Comparison of ENCODE assay signal across 11 cellular contexts in the genomic region with DNA sequence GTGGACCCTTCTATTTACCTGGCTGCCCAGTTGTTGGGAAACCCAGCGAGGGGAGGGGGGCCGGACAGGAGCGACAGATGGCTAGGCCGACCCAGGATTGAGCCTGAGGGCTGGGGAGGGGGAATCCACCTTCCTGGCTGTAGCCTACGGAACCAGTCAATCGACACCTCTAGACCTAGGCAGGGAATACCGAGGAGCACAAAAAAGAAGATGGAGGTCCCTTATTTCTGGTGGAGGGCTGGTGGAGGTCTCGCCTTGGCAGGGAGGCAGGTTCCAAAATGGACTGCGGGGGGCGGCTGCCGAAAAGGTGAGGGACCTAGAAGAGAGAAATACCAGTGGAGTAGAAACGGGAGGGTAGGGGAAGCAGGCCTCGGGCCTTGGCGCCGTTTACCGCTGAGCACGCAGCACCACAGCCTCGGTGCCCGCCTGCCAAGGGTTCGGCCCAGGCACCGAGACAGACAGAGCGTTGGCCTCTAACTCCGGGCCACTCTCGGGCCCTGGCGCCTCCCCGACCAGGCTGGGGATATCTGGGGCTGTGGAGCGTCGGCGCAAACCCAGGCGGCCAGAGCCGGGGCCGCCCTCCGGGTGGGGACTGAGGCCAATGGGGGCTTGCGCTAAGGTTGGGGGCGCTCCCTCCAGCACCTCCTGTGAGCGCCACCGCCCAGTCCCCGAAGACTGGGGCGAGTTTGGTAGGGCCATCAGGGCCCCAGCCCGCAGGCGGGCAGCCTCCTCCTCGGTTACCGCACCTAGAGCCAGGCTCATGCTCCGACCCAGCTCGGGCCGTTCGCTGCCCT. TPM values are rescaled to one million over a fixed set of nuclear protein-coding genes. Genes with fewer than 3 reads are reported as not detected.
DNase-seq lines count a peak whose midpoint lies in the region; ATAC-seq, FAIRE-seq and TF ChIP-seq lines count a peak whose summit lies in the region.
"Had no signal": no experiment of that assay in that cellular context is flagged by ENCODE, and none has a peak within 500 bp of the region (broad histone marks: within the 10 kb centered on the region; RNA-seq: fewer than 3 reads in every experiment).

No MANE protein-coding gene starts in this region.

- ATAC-seq in A549: no peak
- ATAC-seq in natural killer cell treated with Interleukin-12 subunit alpha and Interleukin-12 subunit beta and Interleukin-15 and Interleukin-18, amount 100 ng/mL, for 72 hours: no peak
- ATAC-seq in GM18498 (IDR thresholded peaks at IDR 0.05; ENCODE audit: unreplicated experiment): no peak
- no peak for ATAC-seq in HG02973 (IDR thresholded peaks at IDR 0.05; ENCODE audit: unreplicated experiment)

- no peaks in the 10 kb centered on the region for H3K36me3 Mint-ChIP-seq in natural killer cell treated with Interleukin-12 subunit alpha and Interleukin-12 subunit beta and Interleukin-15 and Interleukin-18, amount 100 ng/mL, for 72 hours

- no peak for TF ChIP-seq EP300 in A549 (IDR thresholded peaks at IDR 0.05)

- H3K36me3 ChIP-seq in HUES48 (ENCODE audit: control insufficient read depth, insufficient read depth, low read length) (no peaks in the 10 kb centered on the region), breast epithelium (no peaks in the 10 kb centered on the region)
- H3K36me3 ChIP-seq: HAP-1 had no signal

- peak overlapping the region; percentile 91 for H3K4me2 ChIP-seq in A549

- H3K4me3 ChIP-seq in A549: peak overlapping the region; percentile 65; the same call in 2 of the 3 replicates
- H3K4me3 ChIP-seq in HUES48 (ENCODE audit: low read depth, low read length): peak overlapping the region; percentile 56
- peak overlapping the region in 2 of 3 donors; percentile 30 to 67 for H3K4me3 ChIP-seq in breast epithelium

- H3K4me1 ChIP-seq in A549: peaks cover 5% of the 10 kb centered on the region; the same call in 1 of the 3 replicates
- peaks cover 50% of the 10 kb centered on the region for H3K4me1 ChIP-seq in HUES48 (ENCODE audit: control insufficient read depth, insufficient read depth, low read length)
- peaks cover 0 to 16% of the 10 kb centered on the region in 2 donors for H3K4me1 ChIP-seq in breast epithelium

- CTCF ChIA-PET in A549 (lab: Yijun Ruan, JAX): interaction anchor here (0.8 to 19.7 kb wide), 17 partner anchors 9 to 236 kb away, joined by 3 to 658 read pairs (median 4); a partner anchor contains a TSS

- no peak overlapping the region for H3K27ac Mint-ChIP-seq in natural killer cell treated with Interleukin-12 subunit alpha and Interleukin-12 subunit beta and Interleukin-15 and Interleukin-18, amount 100 ng/mL, for 72 hours

- intact Hi-C loops in breast epithelium (cut with DNase I; ENCODE audit: low total_unique reads): loop anchor here (5.0 kb wide), 1 partner anchor 501 kb away; no protein-coding TSS in a partner anchor

- no peaks in the 10 kb centered on the region for H3K9me3 Mint-ChIP-seq in natural killer cell treated with Interleukin-12 subunit alpha and Interleukin-12 subunit beta and Interleukin-15 and Interleukin-18, amount 100 ng/mL, for 72 hours

- TF ChIP-seq RAD21 in A549 (conservative IDR thresholded peaks at IDR 0.05 in 1 of 2, IDR thresholded peaks at IDR 0.05 in 1 of 2): no peak

- DNase-seq in A549 (ENCODE audit: low read depth in 1 of 2, low spot score in 1 of 2) (no peak), breast epithelium (ENCODE audit: low spot score in 2 of 2) (no peak), NCI-H345 treated with DMSO at 0.1 percent for 48 hours (lab: John Stamatoyannopoulos, UW; ENCODE audit: unreplicated experiment) (no peak), amygdala (lab: John Stamatoyannopoulos, UW) (no peak)
- DNase-seq in natural killer cell treated with Interleukin-12 subunit alpha and Interleukin-12 subunit beta and Interleukin-15 and Interleukin-18, amount 100 ng/mL, for 72 hours (ENCODE audit: low spot score): no peak

- H3K27me3 Mint-ChIP-seq in natural killer cell treated with Interleukin-12 subunit alpha and Interleukin-12 subunit beta and Interleukin-15 and Interleukin-18, amount 100 ng/mL, for 72 hours: peaks cover 11 to 16% of the 10 kb centered on the region in 2 donors

- FAIRE-seq in A549 (lab: Jason Lieb, UNC): no peak

- H3K27ac ChIP-seq in A549 (peak overlapping the region; percentile 72 to 86; a peak in 4 of 6 replicates), HUES48 (ENCODE audit: low read depth, low read length) (no peak overlapping the region), breast epithelium (no peak overlapping the region)

- TF ChIP-seq POLR2A in A549 (IDR thresholded peaks at IDR 0.05; ENCODE audit: low read length): no peak
- TF ChIP-seq POLR2A in breast epithelium (IDR thresholded peaks at IDR 0.05): no peak

- H3K27me3 ChIP-seq in HUES48 (ENCODE audit: control insufficient read depth, insufficient read depth, low read length) (peaks cover 78% of the 10 kb centered on the region), breast epithelium (peaks cover 17 to 43% of the 10 kb centered on the region in 2 donors)

- no peaks in the 10 kb centered on the region for H3K9me3 ChIP-seq in A549
- no peaks in the 10 kb centered on the region for H3K9me3 ChIP-seq in HUES48 (ENCODE audit: control insufficient read depth, insufficient read depth, low read length)
- H3K9me3 ChIP-seq in breast epithelium: no peaks in the 10 kb centered on the region
- H3K9me3 ChIP-seq: HAP-1 had no signal

- peak overlapping the region; percentile 58 for H3K4me3 Mint-ChIP-seq in natural killer cell treated with Interleukin-12 subunit alpha and Interleukin-12 subunit beta and Interleukin-15 and Interleukin-18, amount 100 ng/mL, for 72 hours

- 90% methylated on average over 24 of the region's 47 CpGs for WGBS in A549 (ENCODE audit: missing lambda C conversion rate)

- H3K9ac ChIP-seq in HUES48 (ENCODE audit: low read depth, low read length): no peak overlapping the region

- TF ChIP-seq CTCF in A549 (IDR thresholded peaks at IDR 0.05) (no peak), breast epithelium (IDR thresholded peaks at IDR 0.05) (no peak)

- H3K4me1 Mint-ChIP-seq in natural killer cell treated with Interleukin-12 subunit alpha and Interleukin-12 subunit beta and Interleukin-15 and Interleukin-18, amount 100 ng/mL, for 72 hours (ENCODE audit: low read depth in 2 of 2): peaks cover 4 to 5% of the 10 kb centered on the region in 2 donors

- POLR2A ChIA-PET in A549 (lab: Yijun Ruan, JAX): interaction anchor here (0.7 kb wide), 1 partner anchor 57 kb away, joined by 3 read pairs; no protein-coding TSS in a partner anchor

RNA-seq across cellular contexts. Expression of a gene that starts 1.6 kb away (rescaled TPM):
- polyA plus RNA-seq in A549 (2011; rRNA removed) (not detected in 2 replicates), A549 (2017; fragmentation: RNase III; extraction: RNeasy Plus Mini Kit Qiagen cat#74134 plus additional on column Dnase treatment) (0.08 to 0.25 TPM (median 0.10 TPM) in 3 replicates)
- 0.12 and 0.29 TPM in 2 replicates for polyA plus RNA-seq in A549 (2012; cell fraction: cytosol; rRNA removed)
- polyA plus RNA-seq in A549 (2012; cell fraction: nucleus; rRNA removed): 0.40 and 0.96 TPM in 2 replicates
- polyA minus RNA-seq in A549 (2011; rRNA and poly(A)+ RNA removed): not detected in 2 replicates
- total RNA-seq in breast epithelium: not detected
- not detected for total RNA-seq in natural killer cell treated with Interleukin-12 subunit alpha and Interleukin-12 subunit beta and Interleukin-15 and Interleukin-18, amount 100 ng/mL, for 72 hours
- polyA plus RNA-seq: BJ had no signal

RNA-seq across cellular contexts. Expression of a gene that starts 26.5 kb away (rescaled TPM):
- polyA plus RNA-seq in A549 (2011; rRNA removed) (0.19 and 0.30 TPM in 2 replicates), A549 (2017; fragmentation: RNase III; extraction: RNeasy Plus Mini Kit Qiagen cat#74134 plus additional on column Dnase treatment) (0.38 to 0.58 TPM (median 0.49 TPM) in 3 replicates)
- polyA plus RNA-seq in A549 (2012; cell fraction: cytosol; rRNA removed): 0.65 and 0.84 TPM in 2 replicates
- 0.98 and 1.1 TPM in 2 replicates for polyA plus RNA-seq in A549 (2012; cell fraction: nucleus; rRNA removed)
- 0.37 TPM in 1 of 2 replicates, not detected in the other for polyA minus RNA-seq in A549 (2011; rRNA and poly(A)+ RNA removed)
- total RNA-seq in breast epithelium: 10 to 100 TPM in 2 of 3 donors, 1 to 10 TPM in 1; 4.3 to 17.9 (median 13.6) TPM
- total RNA-seq in natural killer cell treated with Interleukin-12 subunit alpha and Interleukin-12 subunit beta and Interleukin-15 and Interleukin-18, amount 100 ng/mL, for 72 hours: 100 to 1,000 TPM in 1 of 2 donors, 10 to 100 TPM in 1; 90.5 to 109 TPM
- total RNA-seq: renal cortical epithelial cell had no signal

RNA-seq across cellular contexts. Expression of a gene that starts 42.2 kb away (rescaled TPM):
- 2.8 and 3.5 TPM in 2 replicates for polyA plus RNA-seq in A549 (2011; rRNA removed)
- polyA plus RNA-seq in A549 (2012; cell fraction: cytosol; rRNA removed): 0.98 and 1.6 TPM in 2 replicates
- 1.0 and 1.2 TPM in 2 replicates for polyA plus RNA-seq in A549 (2012; cell fraction: nucleus; rRNA removed)
- polyA plus RNA-seq in A549 (2017; fragmentation: RNase III; extraction: RNeasy Plus Mini Kit Qiagen cat#74134 plus additional on column Dnase treatment): 3.3 to 3.9 TPM (median 3.8 TPM) in 3 replicates
- polyA minus RNA-seq in A549 (2011; rRNA and poly(A)+ RNA removed): 0.74 and 1.2 TPM in 2 replicates
- 10 to 100 TPM in 2 of 3 donors, 1 to 10 TPM in 1; 5.1 to 17.3 (median 12.5) TPM for total RNA-seq in breast epithelium
- 10 to 100 TPM; 16.7 to 17.5 TPM for total RNA-seq in natural killer cell treated with Interleukin-12 subunit alpha and Interleukin-12 subunit beta and Interleukin-15 and Interleukin-18, amount 100 ng/mL, for 72 hours

RNA-seq across cellular contexts. Expression of a gene that starts 42.4 kb away (rescaled TPM):
- polyA plus RNA-seq in A549 (2011; rRNA removed) (0.08 and 0.16 TPM in 2 replicates), A549 (2017; fragmentation: RNase III; extraction: RNeasy Plus Mini Kit Qiagen cat#74134 plus additional on column Dnase treatment) (0.05 to 0.12 TPM (median 0.10 TPM) in 3 replicates)
- polyA plus RNA-seq in A549 (2012; cell fraction: cytosol; rRNA removed): 0.03 and 0.04 TPM in 2 replicates
- polyA plus RNA-seq in A549 (2012; cell fraction: nucleus; rRNA removed): 0.10 and 0.22 TPM in 2 replicates
- 0.08 TPM in 1 of 2 replicates, not detected in the other for polyA minus RNA-seq in A549 (2011; rRNA and poly(A)+ RNA removed)
- 10 to 100 TPM in 1 of 3 donors, 1 to 10 TPM in 1, under 1 TPM in 1; 0.80 to 11.0 (median 9.5) TPM for total RNA-seq in breast epithelium
- 1 to 10 TPM; 1.9 to 2.9 TPM for total RNA-seq in natural killer cell treated with Interleukin-12 subunit alpha and Interleukin-12 subunit beta and Interleukin-15 and Interleukin-18, amount 100 ng/mL, for 72 hours
- polyA plus RNA-seq: BJ had no signal

RNA-seq across cellular contexts. Expression of a gene that starts 59.5 kb away (rescaled TPM):
- polyA plus RNA-seq in A549 (2011; rRNA removed) (1.9 and 2.8 TPM in 2 replicates), A549 (2017; fragmentation: RNase III; extraction: RNeasy Plus Mini Kit Qiagen cat#74134 plus additional on column Dnase treatment) (23.4 to 28.7 TPM (median 27.4 TPM) in 3 replicates)
- polyA plus RNA-seq in A549 (2012; cell fraction: cytosol; rRNA removed): 1.5 and 1.8 TPM in 2 replicates
- 7.4 and 26.8 TPM in 2 replicates for polyA plus RNA-seq in A549 (2012; cell fraction: nucleus; rRNA removed)
- 8.3 and 9.8 TPM in 2 replicates for polyA minus RNA-seq in A549 (2011; rRNA and poly(A)+ RNA removed)
- total RNA-seq in breast epithelium: 10 to 100 TPM in 1 of 3 donors, 1 to 10 TPM in 2; 4.0 to 14.1 (median 9.4) TPM
- total RNA-seq in natural killer cell treated with Interleukin-12 subunit alpha and Interleukin-12 subunit beta and Interleukin-15 and Interleukin-18, amount 100 ng/mL, for 72 hours: under 1 TPM; 0.29 to 0.47 TPM

Comparison
In these comparisons a context has a peak if more than half of its experiments do, and no peak if none do; other contexts are left out.
1. H3K27ac ChIP-seq: peak in A549 (2 of 2); none in HUES48 (single experiment) and breast epithelium (0 of 2).
2. RNA of a gene that starts 26.5 kb away (total RNA-seq): 90.5 to 109 TPM in natural killer cell treated with Interleukin-12 subunit alpha and Interleukin-12 subunit beta and Interleukin-15 and Interleukin-18, amount 100 ng/mL, for 72 hours; 4.3 to 17.9 TPM in breast epithelium; every median in the first group is over 4 times any median in the second.
3. Peak in every context shown above with its lines, with median percentiles within 50 percentile points of each other: H3K4me3 ChIP-seq.